In the genomic region with DNA sequence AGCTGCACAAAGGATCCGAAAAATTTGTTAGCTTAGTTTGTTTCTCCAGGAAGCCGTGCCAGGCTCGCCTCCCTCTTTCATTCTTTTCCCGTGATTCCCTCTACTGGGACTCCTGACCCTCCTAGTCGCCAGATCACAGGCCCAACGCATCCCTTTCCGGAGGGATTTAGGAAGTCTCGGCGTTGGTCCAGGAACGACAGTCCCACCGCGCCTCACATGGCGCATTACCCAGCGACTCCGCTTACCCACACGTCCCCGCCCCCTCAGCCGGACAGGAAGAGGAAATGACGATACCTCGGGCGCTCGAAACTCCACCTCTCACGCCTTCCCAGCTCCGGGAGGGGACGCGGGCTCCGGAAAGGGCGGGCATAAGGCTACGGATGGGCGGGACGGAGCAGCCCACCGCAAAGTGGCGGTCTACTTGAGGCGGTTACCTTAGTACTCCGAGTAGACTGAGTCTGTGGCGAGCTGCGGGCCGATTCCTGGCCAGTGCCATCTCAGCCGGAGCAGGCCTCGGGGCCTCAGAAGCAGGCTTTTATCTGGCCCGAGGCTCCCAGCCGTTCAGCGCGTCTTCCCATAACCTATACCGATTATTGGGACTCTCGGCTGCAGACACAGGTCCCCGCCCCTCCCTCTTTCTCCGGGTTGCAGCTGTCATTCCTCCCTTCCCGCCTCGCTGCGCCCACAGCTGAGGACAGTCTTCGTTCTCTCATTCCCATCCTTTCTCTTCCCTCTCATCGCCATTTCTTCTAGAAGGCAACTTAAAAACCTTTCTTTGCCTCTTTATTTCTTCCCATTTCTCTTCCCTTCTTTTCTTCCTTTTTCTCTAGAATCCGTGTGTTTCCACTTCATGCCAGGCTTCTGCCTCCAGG, we compare ENCODE assay signal across 7 cellular contexts.
A peak's percentile ranks its signal among the peaks of the same experiment; 100 is the strongest.
DNase-seq lines count a peak whose midpoint lies in the region; ATAC-seq lines count a peak whose summit lies in the region.

A gene with protein sequence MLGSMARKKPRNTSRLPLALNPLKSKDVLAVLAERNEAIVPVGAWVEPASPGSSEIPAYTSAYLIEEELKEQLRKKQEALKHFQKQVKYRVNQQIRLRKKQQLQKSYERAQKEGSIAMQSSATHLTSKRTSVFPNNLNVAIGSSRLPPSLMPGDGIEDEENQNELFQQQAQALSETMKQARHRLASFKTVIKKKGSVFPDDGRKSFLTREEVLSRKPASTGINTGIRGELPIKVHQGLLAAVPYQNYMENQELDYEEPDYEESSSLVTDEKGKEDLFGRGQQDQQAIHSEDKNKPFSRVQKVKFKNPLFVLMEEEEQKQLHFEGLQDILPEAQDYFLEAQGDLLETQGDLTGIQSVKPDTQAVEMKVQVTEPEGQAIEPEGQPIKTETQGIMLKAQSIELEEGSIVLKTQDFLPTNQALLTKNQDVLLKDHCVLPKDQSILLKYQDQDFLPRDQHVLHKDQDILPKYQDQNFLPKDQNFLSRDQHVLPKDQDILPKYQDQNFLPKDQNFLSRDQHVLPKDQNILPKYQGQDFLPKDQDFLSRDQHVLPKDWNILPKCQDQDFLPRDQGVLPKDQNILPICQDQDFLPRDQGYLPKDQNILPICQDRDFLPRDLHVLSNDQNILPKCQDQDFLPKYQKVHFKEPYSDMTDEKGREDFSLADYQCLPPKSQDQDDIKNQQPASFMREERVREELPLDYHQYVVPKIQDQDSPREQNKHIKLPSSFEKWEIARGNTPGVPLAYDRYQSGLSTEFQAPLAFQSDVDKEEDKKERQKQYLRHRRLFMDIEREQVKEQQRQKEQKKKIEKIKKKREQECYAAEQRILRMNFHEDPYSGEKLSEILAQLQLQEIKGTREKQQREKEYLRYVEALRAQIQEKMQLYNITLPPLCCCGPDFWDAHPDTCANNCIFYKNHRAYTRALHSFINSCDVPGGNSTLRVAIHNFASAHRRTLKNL (plus strand): TSS at position 450 of the 872 bp plus-strand sequence. CDS start 531 bp downstream, outside the sequence.

- peak; percentile 99 for ATAC-seq in GM18502 (IDR thresholded peaks at IDR 0.05; ENCODE audit: poor library complexity, unreplicated experiment)
- ATAC-seq in HG02943 (IDR thresholded peaks at IDR 0.05; ENCODE audit: low read depth, unreplicated experiment), result peak; percentile 100

- DNase-seq in NCI-H187 treated with DMSO at 0.1 percent for 48 hours (lab: John Stamatoyannopoulos, UW) (peak; percentile 84), T-helper 22 cell (ENCODE audit: low read depth) (peak; percentile 90), astrocyte of the hippocampus (ENCODE audit: low read depth, low spot score) (peak; percentile 99), hippocampal formation (lab: John Stamatoyannopoulos, UW) (peak; percentile 95 to 98), retina (peak; percentile 99)

Comparison
In these comparisons a context has a peak if more than half of its experiments do, and no peak if none do; other contexts are left out.
1. Peak in every context shown above with its lines: DNase-seq and ATAC-seq.